ENCODE assay signal across 13 cellular contexts in the genomic region with DNA sequence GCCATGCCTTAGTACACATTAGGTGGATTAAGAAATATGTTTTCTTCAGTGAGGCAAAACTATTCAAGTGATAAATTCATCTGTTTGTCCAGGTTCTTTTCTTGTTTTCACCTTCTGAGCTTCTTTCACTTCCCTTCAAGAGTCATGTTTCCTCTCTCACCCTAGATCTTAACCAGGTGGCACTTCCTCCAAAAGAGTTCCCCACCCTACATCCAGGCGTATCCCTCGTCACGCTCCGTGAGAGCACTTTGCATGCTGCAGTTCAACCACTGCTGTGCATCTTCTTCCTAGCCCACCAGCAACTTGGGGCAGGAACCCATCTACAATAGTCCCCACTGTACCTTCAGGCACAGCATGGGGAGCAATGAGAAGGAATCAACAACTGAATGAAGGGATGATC. TPM values are rescaled to one million over a fixed set of nuclear protein-coding genes. Genes with fewer than 3 reads are reported as not detected.
DNase-seq lines count a peak whose midpoint lies in the region; ATAC-seq and TF ChIP-seq lines count a peak whose summit lies in the region.
"Had no signal": no experiment of that assay in that cellular context is flagged by ENCODE, and none has a peak within 500 bp of the region (broad histone marks: within the 10 kb centered on the region; RNA-seq: fewer than 3 reads in every experiment).

No MANE protein-coding gene starts in this region.

- peaks cover 12% of the 10 kb centered on the region for H3K27me3 Mint-ChIP-seq in activated CD8-positive, alpha-beta T cell treated with anti-CD3 and anti-CD28 coated beads for 36 hours

- H3K9me3 ChIP-seq in OCI-LY3 (ENCODE audit: insufficient read depth, low read length), result peaks cover 32% of the 10 kb centered on the region
- H3K9me3 ChIP-seq in upper lobe of left lung, result peaks cover 0 to 8% (median 7%) of the 10 kb centered on the region in 4 donors

- 82 to 96% methylated on average over 4 of the region's 4 CpGs for WGBS in upper lobe of left lung, 2 donors

- H3K79me2 ChIP-seq in OCI-LY3 (ENCODE audit: low read length), result peaks cover 69% of the 10 kb centered on the region

- H4K20me1 ChIP-seq in OCI-LY3 (ENCODE audit: insufficient read depth, low read length), result no peaks in the 10 kb centered on the region

- peak overlapping the region; percentile 84 for H3K4me2 ChIP-seq in OCI-LY3 (ENCODE audit: low read length)
- H3K4me2 ChIP-seq: KMS-11 had no signal

- intact Hi-C loops in activated CD8-positive, alpha-beta T cell treated with anti-CD3 and anti-CD28 coated beads for 36 hours (cut with micrococcal nuclease), result no loop called here

- POLR2A ChIA-PET in activated CD8-positive, alpha-beta T cell treated with anti-CD3 and anti-CD28 coated beads for 36 hours (lab: Charles Lee), result no interaction called here

- H3K36me3 ChIP-seq in OCI-LY3 (replicated peaks; ENCODE audit: low read depth, low read length) (peaks cover 33% of the 10 kb centered on the region), upper lobe of left lung (no peaks in the 10 kb centered on the region)

- CTCF ChIA-PET in activated CD8-positive, alpha-beta T cell treated with anti-CD3 and anti-CD28 coated beads for 36 hours (lab: Charles Lee), result no interaction called here

- H3K4me1 ChIP-seq in OCI-LY3 (ENCODE audit: low read length), result peaks cover 54% of the 10 kb centered on the region
- H3K4me1 ChIP-seq in upper lobe of left lung, result no peaks in the 10 kb centered on the region

- in situ Hi-C loops in GM13976 (cut with MboI; ENCODE audit: low sequenced_read_pairs, unreplicated experiment), result no loop called here

- H3K27me3 ChIP-seq in OCI-LY3 (ENCODE audit: low read depth, low read length), result no peaks in the 10 kb centered on the region
- no peaks in the 10 kb centered on the region for H3K27me3 ChIP-seq in upper lobe of left lung

- no peak overlapping the region for H3K4me3 Mint-ChIP-seq in activated CD8-positive, alpha-beta T cell treated with anti-CD3 and anti-CD28 coated beads for 36 hours

- H3K9ac ChIP-seq in OCI-LY3 (ENCODE audit: low read length), result peak overlapping the region; percentile 65
- H3K9ac ChIP-seq: KMS-11 had no signal

- peak overlapping the region; percentile 56 for H3K4me3 ChIP-seq in OCI-LY3 (ENCODE audit: low read length)
- H3K4me3 ChIP-seq in upper lobe of left lung, result no peak overlapping the region
- H3K4me3 ChIP-seq: coronary artery had no signal

- H3K4me1 Mint-ChIP-seq in activated CD8-positive, alpha-beta T cell treated with anti-CD3 and anti-CD28 coated beads for 36 hours (ENCODE audit: low read depth), result peaks cover 2% of the 10 kb centered on the region

- TF ChIP-seq POLR2A in upper lobe of left lung (IDR thresholded peaks at IDR 0.05), result no peak

- no peak overlapping the region for H3K27ac Mint-ChIP-seq in activated CD8-positive, alpha-beta T cell treated with anti-CD3 and anti-CD28 coated beads for 36 hours

- DNase-seq in GM13976 (ENCODE audit: low spot score) (peak; percentile 26), upper lobe of left lung (no peak), superior temporal gyrus (ENCODE audit: extremely low spot score) (no peak)
- no peak for DNase-seq in stimulated activated CD4-positive, alpha-beta T cell treated with anti-CD3 and anti-CD28 coated beads, Interleukin-4, amount 100 ng/mL, for 4 hours
- DNase-seq in activated CD8-positive, alpha-beta T cell treated with anti-CD3 and anti-CD28 coated beads for 36 hours, result no peak
- DNase-seq: activated gamma-delta T cell treated with Interleukin-2 at 50 U/mL for 16 hours, AML-193, glutamatergic neuron had no signal

- peaks cover 14% of the 10 kb centered on the region for H3K9me3 Mint-ChIP-seq in activated CD8-positive, alpha-beta T cell treated with anti-CD3 and anti-CD28 coated beads for 36 hours

- H3K36me3 Mint-ChIP-seq in activated CD8-positive, alpha-beta T cell treated with anti-CD3 and anti-CD28 coated beads for 36 hours (ENCODE audit: low read depth), result no peaks in the 10 kb centered on the region

- TF ChIP-seq CTCF in GM13976 (IDR thresholded peaks at IDR 0.05; ENCODE audit: borderline replicate concordance, control extremely low read depth, extremely low read depth, insufficient read depth, missing control alignments), result no peak
- TF ChIP-seq CTCF in OCI-LY3 (IDR thresholded peaks at IDR 0.05; ENCODE audit: low read depth, low read length), result no peak
- no peak for TF ChIP-seq CTCF in activated CD8-positive, alpha-beta T cell treated with anti-CD3 and anti-CD28 coated beads for 36 hours (IDR thresholded peaks at IDR 0.05)
- no peak for TF ChIP-seq CTCF in upper lobe of left lung (IDR thresholded peaks at IDR 0.05)

- TF ChIP-seq EP300 in upper lobe of left lung (IDR thresholded peaks at IDR 0.05), result no peak

- peak overlapping the region; percentile 87 for H3K27ac ChIP-seq in OCI-LY3 (ENCODE audit: low read length)
- H3K27ac ChIP-seq in upper lobe of left lung, result no peak overlapping the region
- H3K27ac ChIP-seq: coronary artery, KMS-11 had no signal

- no peak overlapping the region for H2AFZ ChIP-seq in OCI-LY3 (ENCODE audit: low read depth, low read length)

- ATAC-seq in GM19455 (IDR thresholded peaks at IDR 0.05; ENCODE audit: unreplicated experiment) (peak; percentile 82), HG02943 (IDR thresholded peaks at IDR 0.05; ENCODE audit: low read depth, unreplicated experiment) (peak; percentile 92), upper lobe of left lung (ENCODE audit: low FRiP score in 2 of 2) (no peak)
- no peak for ATAC-seq in activated CD8-positive, alpha-beta T cell treated with anti-CD3 and anti-CD28 coated beads for 36 hours

RNA-seq across cellular contexts. Expression of gene OSBPL10, which starts 28.9 kb away (rescaled TPM):
- 1 to 10 TPM; 1.9 to 2.1 TPM for total RNA-seq in activated CD8-positive, alpha-beta T cell treated with anti-CD3 and anti-CD28 coated beads for 36 hours
- 10 to 100 TPM; 13.6 to 73.9 (median 24.4) TPM for total RNA-seq in upper lobe of left lung

RNA-seq across cellular contexts. Expression of gene ZNF860, which starts 29.3 kb away (rescaled TPM):
- total RNA-seq in activated CD8-positive, alpha-beta T cell treated with anti-CD3 and anti-CD28 coated beads for 36 hours, result not detected
- total RNA-seq in upper lobe of left lung, result 1 to 10 TPM in 5 of 6 donors, not detected in 1; 1.0 to 2.6 (median 1.2) TPM

Comparison
In these comparisons a context has a peak if more than half of its experiments do, and no peak if none do; other contexts are left out.
1. ATAC-seq: peak in GM19455 (single experiment) and HG02943 (single experiment); none in activated CD8-positive, alpha-beta T cell treated with anti-CD3 and anti-CD28 coated beads for 36 hours (single experiment) and upper lobe of left lung (0 of 2).
2. RNA of gene OSBPL10, which starts 28.9 kb away (total RNA-seq): 13.6 to 73.9 TPM in upper lobe of left lung; 1.9 to 2.1 TPM in activated CD8-positive, alpha-beta T cell treated with anti-CD3 and anti-CD28 coated beads for 36 hours; every median in the first group is over 4 times any median in the second.